Comparison of ENCODE assay signal across 8 cellular contexts in genomic region chr13:73849292-73849691, GRCh38.
DNase-seq lines count a peak whose midpoint lies in the region; ATAC-seq, FAIRE-seq and TF ChIP-seq lines count a peak whose summit lies in the region.

No MANE protein-coding gene starts in this region.

- no peak overlapping the region for H2BK5ac ChIP-seq in neuronal stem cell (ENCODE audit: low read length)

- no peaks in the 10 kb centered on the region for H3K27me3 ChIP-seq in heart right ventricle
- H3K27me3 ChIP-seq in right cardiac atrium (ENCODE audit: control insufficient read depth, insufficient read depth) = no peaks in the 10 kb centered on the region
- no peaks in the 10 kb centered on the region for H3K27me3 ChIP-seq in bronchial epithelial cell (ENCODE audit: control insufficient read depth, insufficient read depth, low read length)
- no peaks in the 10 kb centered on the region for H3K27me3 ChIP-seq in neuronal stem cell (ENCODE audit: control insufficient read depth in 3 of 3, insufficient read depth in 3 of 3, low read depth in 1 of 3, low read length in 3 of 3)

- no peak overlapping the region for H3K4me2 ChIP-seq in neuronal stem cell (ENCODE audit: insufficient read depth, low read length, poor library complexity, severe bottlenecking)

- peaks cover 12 to 44% of the 10 kb centered on the region in 2 donors for H3K4me1 Mint-ChIP-seq in immature natural killer cell

- TF ChIP-seq CTCF in heart right ventricle (IDR thresholded peaks at IDR 0.05) = peak in 7 of 9 donors; percentile 30 to 55 (median 41)
- peak; percentile 20 for TF ChIP-seq CTCF in bronchial epithelial cell (IDR thresholded peaks at IDR 0.05; ENCODE audit: insufficient read depth, low read length, severe bottlenecking)

- H3K18ac ChIP-seq in neuronal stem cell (ENCODE audit: low read length) = no peak overlapping the region

- peaks cover 0 to 21% (median 3%) of the 10 kb centered on the region in 9 donors for H3K4me1 ChIP-seq in heart right ventricle
- H3K4me1 ChIP-seq in right cardiac atrium (ENCODE audit: control insufficient read depth, insufficient read depth, low read length) = peaks cover 3% of the 10 kb centered on the region
- peaks cover 2 to 12% of the 10 kb centered on the region in 2 donors for H3K4me1 ChIP-seq in neuronal stem cell (ENCODE audit: control insufficient read depth in 2 of 2, insufficient read depth in 1 of 2, low read depth in 1 of 2, low read length in 2 of 2)

- no peak overlapping the region for H3K14ac ChIP-seq in neuronal stem cell (ENCODE audit: low read length)

- 81 to 85% methylated on average over 5 of the region's 5 CpGs for WGBS in heart right ventricle, 2 donors
- WGBS in right cardiac atrium = 83% methylated on average over 5 of the region's 5 CpGs
- no CpG with 5 or more reads among the region's 5 CpGs for WGBS in neuronal stem cell (ENCODE audit: extremely low coverage in 2 of 2, insufficient read length in 2 of 2, insufficient replicate concordance in 1 of 2), 2 donors

- H3K27me3 Mint-ChIP-seq in immature natural killer cell (ENCODE audit: low read depth in 3 of 3) = no peaks in the 10 kb centered on the region

- H3K4ac ChIP-seq in neuronal stem cell (ENCODE audit: low read length) = no peak overlapping the region

- H3K27ac ChIP-seq in heart right ventricle = no peak overlapping the region
- H3K27ac ChIP-seq in right cardiac atrium (ENCODE audit: low read length) = no peak overlapping the region
- no peak overlapping the region for H3K27ac ChIP-seq in neuronal stem cell (replicated peaks; ENCODE audit: low read length)

- H3K36me3 ChIP-seq in heart right ventricle (peaks cover 0 to 19% (median 8%) of the 10 kb centered on the region in 9 donors), bronchial epithelial cell (ENCODE audit: control insufficient read depth, insufficient read depth, low read length) (no peaks in the 10 kb centered on the region), neuronal stem cell (replicated peaks in 1 of 2; ENCODE audit: control insufficient read depth in 2 of 2, insufficient read depth in 2 of 2, low read length in 2 of 2) (peaks cover 2 to 22% of the 10 kb centered on the region in 2 donors)

- no peak overlapping the region for H4K91ac ChIP-seq in neuronal stem cell (ENCODE audit: low read depth, low read length, poor library complexity)

- FAIRE-seq in bronchial epithelial cell (lab: Jason Lieb, UNC) = no peak

- no peak overlapping the region for H4K8ac ChIP-seq in neuronal stem cell (ENCODE audit: low read depth, low read length)

- H2AK5ac ChIP-seq in neuronal stem cell (ENCODE audit: low read depth, low read length) = no peak overlapping the region

- no peak overlapping the region for H2BK15ac ChIP-seq in neuronal stem cell (ENCODE audit: low read length)

- H3K9me3 Mint-ChIP-seq in immature natural killer cell = no peaks in the 10 kb centered on the region

- no peak overlapping the region for H3K9ac ChIP-seq in neuronal stem cell (ENCODE audit: low read depth, low read length, poor library complexity)

- H3K79me1 ChIP-seq in neuronal stem cell (ENCODE audit: low read depth, low read length) = no peaks in the 10 kb centered on the region

- intact Hi-C loops in heart right ventricle (cut with DNase I) (loop anchor here in 1 of 10 donors (10.0 kb wide), 1 partner anchor 196 kb away; no protein-coding TSS in a partner anchor), right cardiac atrium (cut with DNase I) (no loop called here)

- peaks cover 11 to 20% (median 12%) of the 10 kb centered on the region in 3 donors for H3K36me3 Mint-ChIP-seq in immature natural killer cell

- no peak overlapping the region for H3K23ac ChIP-seq in neuronal stem cell (ENCODE audit: low read depth, low read length, poor library complexity)

- H2BK12ac ChIP-seq in neuronal stem cell (ENCODE audit: low read length) = no peak overlapping the region

- H3K4me3 Mint-ChIP-seq in immature natural killer cell = no peak overlapping the region

- no peak overlapping the region for H2BK120ac ChIP-seq in neuronal stem cell (ENCODE audit: low read depth, low read length)

- DNase-seq in heart right ventricle (no peak), right cardiac atrium (no peak), bronchial epithelial cell (ENCODE audit: low read depth) (peak; percentile 43), neuronal stem cell (ENCODE audit: low spot score) (peak; percentile 9), NCI-H187 treated with DMSO at 0.1 percent for 48 hours (lab: John Stamatoyannopoulos, UW) (no peak), immature natural killer cell (no peak)
- peak; percentile 54 for DNase-seq in Jurkat, Clone E6-1 (ENCODE audit: low read depth, low spot score)
- no peak for DNase-seq in activated CD8-positive, alpha-beta memory T cell treated with anti-CD3 and anti-CD28 coated beads, Interleukin-2, amount 50 U/mL, for 48 hours

- H3K4me3 ChIP-seq in heart right ventricle (no peak overlapping the region), right cardiac atrium (ENCODE audit: low read length) (no peak overlapping the region), bronchial epithelial cell (ENCODE audit: low read depth, low read length) (no peak overlapping the region), neuronal stem cell (ENCODE audit: low read length in 2 of 2) (no peak overlapping the region)
- H3K4me3 ChIP-seq in Jurkat, Clone E6-1 (ENCODE audit: low read length) = no peak overlapping the region

- ATAC-seq in heart right ventricle (peak in 1 of 8 donors; percentile 49), right cardiac atrium (no peak)

- no peaks in the 10 kb centered on the region for H3K9me3 ChIP-seq in heart right ventricle
- H3K9me3 ChIP-seq in right cardiac atrium (ENCODE audit: control insufficient read depth, low read length) = no peaks in the 10 kb centered on the region
- peaks cover 0 to 8% of the 10 kb centered on the region in 2 donors for H3K9me3 ChIP-seq in neuronal stem cell (replicated peaks in 1 of 2; ENCODE audit: control insufficient read depth in 2 of 2, insufficient read depth in 1 of 2, low read depth in 1 of 2, low read length in 2 of 2)

- H3K27ac Mint-ChIP-seq in immature natural killer cell = no peak overlapping the region

- no peak overlapping the region for H2AFZ ChIP-seq in neuronal stem cell (ENCODE audit: low read length)

Comparison
In these comparisons a context has a peak if more than half of its experiments do, and no peak if none do; other contexts are left out.
1. DNase-seq: peak in Jurkat, Clone E6-1 (single experiment), bronchial epithelial cell (single experiment) and neuronal stem cell (single experiment); none in heart right ventricle (0 of 2), right cardiac atrium (0 of 3), activated CD8-positive, alpha-beta memory T cell treated with anti-CD3 and anti-CD28 coated beads, Interleukin-2, amount 50 U/mL, for 48 hours (single experiment), NCI-H187 treated with DMSO at 0.1 percent for 48 hours (single experiment) and immature natural killer cell (0 of 3).